9 cellular contexts compared by ENCODE assay signal in genomic region chr3:148379763-148380162, GRCh38.
A peak's percentile ranks its signal among the peaks of the same experiment; 100 is the strongest.
DNase-seq lines count a peak whose midpoint lies in the region; ATAC-seq and TF ChIP-seq lines count a peak whose summit lies in the region.
"Had no signal": no experiment of that assay in that cellular context is flagged by ENCODE, and none has a peak within 500 bp of the region (broad histone marks: within the 10 kb centered on the region; RNA-seq: fewer than 3 reads in every experiment).

No MANE protein-coding gene starts in this region.

- H3K27ac Mint-ChIP-seq in WTC11 = no peak overlapping the region

- H3K36me3 ChIP-seq in HEK293 (ENCODE audit: control insufficient read depth in 2 of 2, insufficient read depth in 1 of 2, low read length in 2 of 2) = no peaks in the 10 kb centered on the region
- no peaks in the 10 kb centered on the region for H3K36me3 ChIP-seq in aorta (ENCODE audit: control insufficient read depth in 1 of 2, insufficient read depth in 2 of 2, low read length in 1 of 2)

- H3K9me3 ChIP-seq in HEK293 (ENCODE audit: control insufficient read depth, insufficient read depth, low read depth, low read length) (no peaks in the 10 kb centered on the region), aorta (ENCODE audit: control insufficient read depth, low read length) (no peaks in the 10 kb centered on the region)

- peak; percentile 99 for ATAC-seq in WTC11
- peak; percentile 69 for ATAC-seq in aorta (ENCODE audit: low FRiP score)

- no peaks in the 10 kb centered on the region for H3K27me3 Mint-ChIP-seq in WTC11 (ENCODE audit: low read depth)
- H3K27me3 Mint-ChIP-seq: central memory CD8-positive, alpha-beta T cell had no signal

- H3K27me3 ChIP-seq in aorta (ENCODE audit: control insufficient read depth in 1 of 2, insufficient read depth in 2 of 2, low read length in 1 of 2) = no peaks in the 10 kb centered on the region

- peak; percentile 35; the same call in 1 of the 2 replicates for TF ChIP-seq CTCF in HEK293 (tag by site-specific recombination; IDR thresholded peaks at IDR 0.05)
- TF ChIP-seq CTCF in WTC11 (IDR thresholded peaks at IDR 0.05) = peak; percentile 45

- H3K4me3 Mint-ChIP-seq in WTC11 = no peak overlapping the region
- H3K4me3 Mint-ChIP-seq: central memory CD8-positive, alpha-beta T cell had no signal

- peaks cover 7% of the 10 kb centered on the region for H3K9me3 Mint-ChIP-seq in WTC11

- POLR2A ChIA-PET in HEK293 (lab: Yijun Ruan, JAX) = no interaction called here
- POLR2A ChIA-PET in WTC11 (lab: Charles Lee) = no interaction called here

- H3K4me1 ChIP-seq in HEK293 (ENCODE audit: control insufficient read depth, insufficient read depth, low read length) (no peaks in the 10 kb centered on the region), aorta (ENCODE audit: control insufficient read depth in 1 of 2, insufficient read depth in 2 of 2, low read length in 2 of 2) (no peaks in the 10 kb centered on the region)

- 52 to 53% methylated on average over 3 of the region's 3 CpGs for WGBS in aorta, 2 donors

- H3K27ac ChIP-seq in HEK293 (ENCODE audit: extremely low read depth, low read depth, low read length) = no peak overlapping the region
- H3K27ac ChIP-seq in aorta (ENCODE audit: low read depth in 1 of 2, low read length in 2 of 2) = no peak overlapping the region

- intact Hi-C loops in aorta (cut with DNase I) = loop anchor here (1.0 to 5.0 kb wide), 4 partner anchors 253 to 568 kb away; no protein-coding TSS in a partner anchor

- CTCF ChIA-PET in HEK293 (lab: Yijun Ruan, JAX) (interaction anchor here (0.7 to 2.1 kb wide), 9 partner anchors 11 to 563 kb away, joined by 3 to 13 read pairs (median 5); no protein-coding TSS in a partner anchor), WTC11 (lab: Charles Lee) (interaction anchor here (0.6 to 3.1 kb wide), 12 partner anchors 9 to 464 kb away, joined by 3 to 19 read pairs (median 3); no protein-coding TSS in a partner anchor)

- DNase-seq in NCI-H2171 treated with DMSO at 0.1 percent for 48 hours (lab: John Stamatoyannopoulos, UW) = peak; percentile 3
- DNase-seq in NCI-H2171 (lab: John Stamatoyannopoulos, UW) = no peak
- peak; percentile 58 for DNase-seq in M059J (ENCODE audit: low read depth)
- DNase-seq in WTC11 (ENCODE audit: low spot score) = no peak
- peak; percentile 51 for DNase-seq in iPS-NIHi7 (ENCODE audit: extremely low spot score)
- DNase-seq in aorta = no peak
- no peak for DNase-seq in activated T-cell treated with anti-CD3 and anti-CD28 coated beads for 4 hours

- H3K4me1 Mint-ChIP-seq in WTC11 = 0 out of 2 replicates have a peak, but pooled peaks cover 3% of the 10 kb centered on the region
- H3K4me1 Mint-ChIP-seq: central memory CD8-positive, alpha-beta T cell had no signal

- no peaks in the 10 kb centered on the region for H3K36me3 Mint-ChIP-seq in WTC11

- H3K4me3 ChIP-seq in HEK293 (ENCODE audit: low read depth, low read length) (no peak overlapping the region), aorta (ENCODE audit: low read length in 2 of 2) (no peak overlapping the region)

TF ChIP-seq in HEK293, 187 proteins besides CTCF, POLR2A, EP300 and RAD21:
- peak; percentile 52 for TF ChIP-seq ZNF654 (tag by site-specific recombination; IDR thresholded peaks at IDR 0.05; ENCODE audit: low read depth)
- no peak for TF ChIP-seq ZBTB8A (tag by site-specific recombination; IDR thresholded peaks at IDR 0.05)

TF ChIP-seq in WTC11, 78 proteins besides CTCF, POLR2A, EP300 and RAD21 (continues in another document):
- TF ChIP-seq, protein P1, sequence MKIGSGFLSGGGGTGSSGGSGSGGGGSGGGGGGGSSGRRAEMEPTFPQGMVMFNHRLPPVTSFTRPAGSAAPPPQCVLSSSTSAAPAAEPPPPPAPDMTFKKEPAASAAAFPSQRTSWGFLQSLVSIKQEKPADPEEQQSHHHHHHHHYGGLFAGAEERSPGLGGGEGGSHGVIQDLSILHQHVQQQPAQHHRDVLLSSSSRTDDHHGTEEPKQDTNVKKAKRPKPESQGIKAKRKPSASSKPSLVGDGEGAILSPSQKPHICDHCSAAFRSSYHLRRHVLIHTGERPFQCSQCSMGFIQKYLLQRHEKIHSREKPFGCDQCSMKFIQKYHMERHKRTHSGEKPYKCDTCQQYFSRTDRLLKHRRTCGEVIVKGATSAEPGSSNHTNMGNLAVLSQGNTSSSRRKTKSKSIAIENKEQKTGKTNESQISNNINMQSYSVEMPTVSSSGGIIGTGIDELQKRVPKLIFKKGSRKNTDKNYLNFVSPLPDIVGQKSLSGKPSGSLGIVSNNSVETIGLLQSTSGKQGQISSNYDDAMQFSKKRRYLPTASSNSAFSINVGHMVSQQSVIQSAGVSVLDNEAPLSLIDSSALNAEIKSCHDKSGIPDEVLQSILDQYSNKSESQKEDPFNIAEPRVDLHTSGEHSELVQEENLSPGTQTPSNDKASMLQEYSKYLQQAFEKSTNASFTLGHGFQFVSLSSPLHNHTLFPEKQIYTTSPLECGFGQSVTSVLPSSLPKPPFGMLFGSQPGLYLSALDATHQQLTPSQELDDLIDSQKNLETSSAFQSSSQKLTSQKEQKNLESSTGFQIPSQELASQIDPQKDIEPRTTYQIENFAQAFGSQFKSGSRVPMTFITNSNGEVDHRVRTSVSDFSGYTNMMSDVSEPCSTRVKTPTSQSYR (CRISPR knock-in tag; IDR thresholded peaks at IDR 0.05) = no peak
- TF ChIP-seq, protein P2, sequence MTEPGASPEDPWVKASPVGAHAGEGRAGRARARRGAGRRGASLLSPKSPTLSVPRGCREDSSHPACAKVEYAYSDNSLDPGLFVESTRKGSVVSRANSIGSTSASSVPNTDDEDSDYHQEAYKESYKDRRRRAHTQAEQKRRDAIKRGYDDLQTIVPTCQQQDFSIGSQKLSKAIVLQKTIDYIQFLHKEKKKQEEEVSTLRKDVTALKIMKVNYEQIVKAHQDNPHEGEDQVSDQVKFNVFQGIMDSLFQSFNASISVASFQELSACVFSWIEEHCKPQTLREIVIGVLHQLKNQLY (CRISPR knock-in tag; IDR thresholded peaks at IDR 0.05) = no peak
- no peak for TF ChIP-seq FOXK1 (CRISPR knock-in tag; IDR thresholded peaks at IDR 0.05)
- no peak for TF ChIP-seq SMAD3 (CRISPR knock-in tag; IDR thresholded peaks at IDR 0.05; ENCODE audit: borderline replicate concordance)
- TF ChIP-seq, protein P3, sequence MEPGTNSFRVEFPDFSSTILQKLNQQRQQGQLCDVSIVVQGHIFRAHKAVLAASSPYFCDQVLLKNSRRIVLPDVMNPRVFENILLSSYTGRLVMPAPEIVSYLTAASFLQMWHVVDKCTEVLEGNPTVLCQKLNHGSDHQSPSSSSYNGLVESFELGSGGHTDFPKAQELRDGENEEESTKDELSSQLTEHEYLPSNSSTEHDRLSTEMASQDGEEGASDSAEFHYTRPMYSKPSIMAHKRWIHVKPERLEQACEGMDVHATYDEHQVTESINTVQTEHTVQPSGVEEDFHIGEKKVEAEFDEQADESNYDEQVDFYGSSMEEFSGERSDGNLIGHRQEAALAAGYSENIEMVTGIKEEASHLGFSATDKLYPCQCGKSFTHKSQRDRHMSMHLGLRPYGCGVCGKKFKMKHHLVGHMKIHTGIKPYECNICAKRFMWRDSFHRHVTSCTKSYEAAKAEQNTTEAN (CRISPR knock-in tag; IDR thresholded peaks at IDR 0.05) = no peak
- TF ChIP-seq ZNF232 (CRISPR knock-in tag; IDR thresholded peaks at IDR 0.05) = no peak
- TF ChIP-seq ZNF532 (CRISPR knock-in tag; IDR thresholded peaks at IDR 0.05; ENCODE audit: borderline replicate concordance) = no peak

Comparison
In these comparisons a context has a peak if more than half of its experiments do, and no peak if none do; other contexts are left out.
1. DNase-seq: peak in NCI-H2171 treated with DMSO at 0.1 percent for 48 hours (single experiment), M059J (single experiment) and iPS-NIHi7 (single experiment); none in NCI-H2171 (single experiment), WTC11 (single experiment), aorta (0 of 2) and activated T-cell treated with anti-CD3 and anti-CD28 coated beads for 4 hours (single experiment).